Comparison of ENCODE assay signal across 1 cellular context in the genomic region with DNA sequence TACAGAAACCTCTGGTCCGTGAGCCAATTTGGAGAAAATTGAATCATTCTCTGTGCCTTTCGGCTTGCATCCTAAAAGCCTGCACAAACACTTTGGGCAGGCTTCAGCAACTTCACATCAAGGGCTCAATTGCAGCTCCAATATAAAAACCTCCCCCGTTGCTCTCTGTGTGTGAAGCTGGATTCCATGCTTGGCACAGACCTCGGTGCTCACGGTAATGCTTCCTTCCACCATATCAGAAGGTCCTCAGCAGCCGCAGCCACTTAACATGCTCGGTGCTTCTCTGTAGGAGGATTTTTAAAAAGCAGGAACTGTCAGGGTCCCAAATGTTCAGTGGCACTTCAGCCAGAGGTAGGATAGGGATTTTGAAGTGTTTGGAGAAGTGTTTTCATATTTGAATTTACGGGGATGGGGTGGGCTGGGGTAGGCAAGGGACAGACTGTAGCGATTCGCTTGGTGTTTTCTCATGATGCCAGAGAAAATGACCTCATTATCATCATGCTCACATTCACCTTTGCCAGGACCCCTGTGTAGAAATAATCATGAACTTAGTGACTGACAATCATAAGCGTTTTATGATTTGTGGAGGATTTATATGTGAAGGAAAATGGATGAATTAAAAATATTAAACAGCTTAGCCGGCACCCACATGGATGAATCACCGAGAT.
A peak's percentile ranks its signal among the peaks of the same experiment; 100 is the strongest.
TF ChIP-seq lines count a peak whose summit lies in the region.

No MANE protein-coding gene starts in this region.

TF ChIP-seq in HEK293, 187 proteins besides CTCF, POLR2A, EP300 and RAD21 (continued from another document):
- TF ChIP-seq, protein P1, sequence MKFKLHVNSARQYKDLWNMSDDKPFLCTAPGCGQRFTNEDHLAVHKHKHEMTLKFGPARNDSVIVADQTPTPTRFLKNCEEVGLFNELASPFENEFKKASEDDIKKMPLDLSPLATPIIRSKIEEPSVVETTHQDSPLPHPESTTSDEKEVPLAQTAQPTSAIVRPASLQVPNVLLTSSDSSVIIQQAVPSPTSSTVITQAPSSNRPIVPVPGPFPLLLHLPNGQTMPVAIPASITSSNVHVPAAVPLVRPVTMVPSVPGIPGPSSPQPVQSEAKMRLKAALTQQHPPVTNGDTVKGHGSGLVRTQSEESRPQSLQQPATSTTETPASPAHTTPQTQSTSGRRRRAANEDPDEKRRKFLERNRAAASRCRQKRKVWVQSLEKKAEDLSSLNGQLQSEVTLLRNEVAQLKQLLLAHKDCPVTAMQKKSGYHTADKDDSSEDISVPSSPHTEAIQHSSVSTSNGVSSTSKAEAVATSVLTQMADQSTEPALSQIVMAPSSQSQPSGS (tag by site-specific recombination; IDR thresholded peaks at IDR 0.05; ENCODE audit: low read depth), result peak; percentile 75
- TF ChIP-seq, protein P2, sequence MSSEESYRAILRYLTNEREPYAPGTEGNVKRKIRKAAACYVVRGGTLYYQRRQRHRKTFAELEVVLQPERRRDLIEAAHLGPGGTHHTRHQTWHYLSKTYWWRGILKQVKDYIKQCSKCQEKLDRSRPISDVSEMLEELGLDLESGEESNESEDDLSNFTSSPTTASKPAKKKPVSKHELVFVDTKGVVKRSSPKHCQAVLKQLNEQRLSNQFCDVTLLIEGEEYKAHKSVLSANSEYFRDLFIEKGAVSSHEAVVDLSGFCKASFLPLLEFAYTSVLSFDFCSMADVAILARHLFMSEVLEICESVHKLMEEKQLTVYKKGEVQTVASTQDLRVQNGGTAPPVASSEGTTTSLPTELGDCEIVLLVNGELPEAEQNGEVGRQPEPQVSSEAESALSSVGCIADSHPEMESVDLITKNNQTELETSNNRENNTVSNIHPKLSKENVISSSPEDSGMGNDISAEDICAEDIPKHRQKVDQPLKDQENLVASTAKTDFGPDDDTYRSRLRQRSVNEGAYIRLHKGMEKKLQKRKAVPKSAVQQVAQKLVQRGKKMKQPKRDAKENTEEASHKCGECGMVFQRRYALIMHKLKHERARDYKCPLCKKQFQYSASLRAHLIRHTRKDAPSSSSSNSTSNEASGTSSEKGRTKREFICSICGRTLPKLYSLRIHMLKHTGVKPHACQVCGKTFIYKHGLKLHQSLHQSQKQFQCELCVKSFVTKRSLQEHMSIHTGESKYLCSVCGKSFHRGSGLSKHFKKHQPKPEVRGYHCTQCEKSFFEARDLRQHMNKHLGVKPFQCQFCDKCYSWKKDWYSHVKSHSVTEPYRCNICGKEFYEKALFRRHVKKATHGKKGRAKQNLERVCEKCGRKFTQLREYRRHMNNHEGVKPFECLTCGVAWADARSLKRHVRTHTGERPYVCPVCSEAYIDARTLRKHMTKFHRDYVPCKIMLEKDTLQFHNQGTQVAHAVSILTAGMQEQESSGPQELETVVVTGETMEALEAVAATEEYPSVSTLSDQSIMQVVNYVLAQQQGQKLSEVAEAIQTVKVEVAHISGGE (tag by site-specific recombination; conservative IDR thresholded peaks at IDR 0.05; ENCODE audit: low read depth), result peak; percentile 91
- peak; percentile 89 for TF ChIP-seq ZNF335 (tag by site-specific recombination; conservative IDR thresholded peaks at IDR 0.05)
- TF ChIP-seq, protein P3, sequence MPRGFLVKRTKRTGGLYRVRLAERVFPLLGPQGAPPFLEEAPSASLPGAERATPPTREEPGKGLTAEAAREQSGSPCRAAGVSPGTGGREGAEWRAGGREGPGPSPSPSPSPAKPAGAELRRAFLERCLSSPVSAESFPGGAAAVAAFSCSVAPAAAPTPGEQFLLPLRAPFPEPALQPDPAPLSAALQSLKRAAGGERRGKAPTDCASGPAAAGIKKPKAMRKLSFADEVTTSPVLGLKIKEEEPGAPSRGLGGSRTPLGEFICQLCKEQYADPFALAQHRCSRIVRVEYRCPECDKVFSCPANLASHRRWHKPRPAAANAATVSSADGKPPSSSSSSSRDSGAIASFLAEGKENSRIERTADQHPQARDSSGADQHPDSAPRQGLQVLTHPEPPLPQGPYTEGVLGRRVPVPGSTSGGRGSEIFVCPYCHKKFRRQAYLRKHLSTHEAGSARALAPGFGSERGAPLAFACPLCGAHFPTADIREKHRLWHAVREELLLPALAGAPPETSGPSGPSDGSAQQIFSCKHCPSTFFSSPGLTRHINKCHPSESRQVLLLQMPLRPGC (tag by site-specific recombination; IDR thresholded peaks at IDR 0.05), result no peak
